Comparison of ENCODE assay signal across 1 cellular context in the genomic region with DNA sequence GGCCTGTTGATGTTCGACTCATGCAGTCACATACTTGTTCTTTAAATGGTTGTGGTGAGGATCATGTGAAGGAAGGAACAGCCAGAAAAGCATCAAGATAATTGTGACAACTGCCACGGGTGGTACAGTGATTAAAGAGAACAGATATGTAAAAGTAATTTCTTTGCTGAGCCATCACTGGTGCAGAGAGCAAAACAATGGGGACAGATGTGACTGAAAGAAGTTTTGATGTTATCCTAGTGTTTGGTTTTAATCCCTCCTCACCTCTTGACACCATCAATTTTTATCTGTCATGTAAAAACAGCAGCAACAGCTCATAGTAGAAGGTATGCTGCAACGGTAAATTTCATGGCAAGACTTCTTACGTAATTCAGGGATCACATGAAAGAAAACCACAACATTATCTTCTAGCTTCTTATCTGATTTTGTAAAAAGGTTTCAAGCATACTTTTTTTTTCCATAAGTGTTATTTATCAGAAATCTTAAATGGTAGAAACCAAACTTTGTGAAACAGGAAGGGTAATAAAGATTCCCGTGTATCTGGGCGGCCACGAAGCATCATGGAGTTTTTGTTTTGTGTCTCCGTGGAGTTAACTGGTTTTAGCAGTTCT.
A peak's percentile ranks its signal among the peaks of the same experiment; 100 is the strongest.
TF ChIP-seq lines count a peak whose summit lies in the region.

No MANE protein-coding gene starts in this region.

TF ChIP-seq in K562, 482 proteins besides CTCF, POLR2A, EP300 and RAD21 (continued from another document):
- TF ChIP-seq, protein P1, sequence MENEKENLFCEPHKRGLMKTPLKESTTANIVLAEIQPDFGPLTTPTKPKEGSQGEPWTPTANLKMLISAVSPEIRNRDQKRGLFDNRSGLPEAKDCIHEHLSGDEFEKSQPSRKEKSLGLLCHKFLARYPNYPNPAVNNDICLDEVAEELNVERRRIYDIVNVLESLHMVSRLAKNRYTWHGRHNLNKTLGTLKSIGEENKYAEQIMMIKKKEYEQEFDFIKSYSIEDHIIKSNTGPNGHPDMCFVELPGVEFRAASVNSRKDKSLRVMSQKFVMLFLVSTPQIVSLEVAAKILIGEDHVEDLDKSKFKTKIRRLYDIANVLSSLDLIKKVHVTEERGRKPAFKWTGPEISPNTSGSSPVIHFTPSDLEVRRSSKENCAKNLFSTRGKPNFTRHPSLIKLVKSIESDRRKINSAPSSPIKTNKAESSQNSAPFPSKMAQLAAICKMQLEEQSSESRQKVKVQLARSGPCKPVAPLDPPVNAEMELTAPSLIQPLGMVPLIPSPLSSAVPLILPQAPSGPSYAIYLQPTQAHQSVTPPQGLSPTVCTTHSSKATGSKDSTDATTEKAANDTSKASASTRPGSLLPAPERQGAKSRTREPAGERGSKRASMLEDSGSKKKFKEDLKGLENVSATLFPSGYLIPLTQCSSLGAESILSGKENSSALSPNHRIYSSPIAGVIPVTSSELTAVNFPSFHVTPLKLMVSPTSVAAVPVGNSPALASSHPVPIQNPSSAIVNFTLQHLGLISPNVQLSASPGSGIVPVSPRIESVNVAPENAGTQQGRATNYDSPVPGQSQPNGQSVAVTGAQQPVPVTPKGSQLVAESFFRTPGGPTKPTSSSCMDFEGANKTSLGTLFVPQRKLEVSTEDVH (IDR thresholded peaks at IDR 0.05; ENCODE audit: low read depth, partially characterized antibody), result no peak
- no peak for TF ChIP-seq MCM2 (IDR thresholded peaks at IDR 0.05; ENCODE audit: low read depth)
- peak; percentile 54; the same call in 1 of the 2 replicates for TF ChIP-seq ESRRA (IDR thresholded peaks at IDR 0.05; ENCODE audit: borderline replicate concordance, low read depth)
- TF ChIP-seq SIN3A (IDR thresholded peaks at IDR 0.05; ENCODE audit: borderline replicate concordance in 2 of 2, control insufficient read depth in 1 of 2, low read depth in 2 of 2, low read length in 2 of 2), result no peak
- TF ChIP-seq, protein P2, sequence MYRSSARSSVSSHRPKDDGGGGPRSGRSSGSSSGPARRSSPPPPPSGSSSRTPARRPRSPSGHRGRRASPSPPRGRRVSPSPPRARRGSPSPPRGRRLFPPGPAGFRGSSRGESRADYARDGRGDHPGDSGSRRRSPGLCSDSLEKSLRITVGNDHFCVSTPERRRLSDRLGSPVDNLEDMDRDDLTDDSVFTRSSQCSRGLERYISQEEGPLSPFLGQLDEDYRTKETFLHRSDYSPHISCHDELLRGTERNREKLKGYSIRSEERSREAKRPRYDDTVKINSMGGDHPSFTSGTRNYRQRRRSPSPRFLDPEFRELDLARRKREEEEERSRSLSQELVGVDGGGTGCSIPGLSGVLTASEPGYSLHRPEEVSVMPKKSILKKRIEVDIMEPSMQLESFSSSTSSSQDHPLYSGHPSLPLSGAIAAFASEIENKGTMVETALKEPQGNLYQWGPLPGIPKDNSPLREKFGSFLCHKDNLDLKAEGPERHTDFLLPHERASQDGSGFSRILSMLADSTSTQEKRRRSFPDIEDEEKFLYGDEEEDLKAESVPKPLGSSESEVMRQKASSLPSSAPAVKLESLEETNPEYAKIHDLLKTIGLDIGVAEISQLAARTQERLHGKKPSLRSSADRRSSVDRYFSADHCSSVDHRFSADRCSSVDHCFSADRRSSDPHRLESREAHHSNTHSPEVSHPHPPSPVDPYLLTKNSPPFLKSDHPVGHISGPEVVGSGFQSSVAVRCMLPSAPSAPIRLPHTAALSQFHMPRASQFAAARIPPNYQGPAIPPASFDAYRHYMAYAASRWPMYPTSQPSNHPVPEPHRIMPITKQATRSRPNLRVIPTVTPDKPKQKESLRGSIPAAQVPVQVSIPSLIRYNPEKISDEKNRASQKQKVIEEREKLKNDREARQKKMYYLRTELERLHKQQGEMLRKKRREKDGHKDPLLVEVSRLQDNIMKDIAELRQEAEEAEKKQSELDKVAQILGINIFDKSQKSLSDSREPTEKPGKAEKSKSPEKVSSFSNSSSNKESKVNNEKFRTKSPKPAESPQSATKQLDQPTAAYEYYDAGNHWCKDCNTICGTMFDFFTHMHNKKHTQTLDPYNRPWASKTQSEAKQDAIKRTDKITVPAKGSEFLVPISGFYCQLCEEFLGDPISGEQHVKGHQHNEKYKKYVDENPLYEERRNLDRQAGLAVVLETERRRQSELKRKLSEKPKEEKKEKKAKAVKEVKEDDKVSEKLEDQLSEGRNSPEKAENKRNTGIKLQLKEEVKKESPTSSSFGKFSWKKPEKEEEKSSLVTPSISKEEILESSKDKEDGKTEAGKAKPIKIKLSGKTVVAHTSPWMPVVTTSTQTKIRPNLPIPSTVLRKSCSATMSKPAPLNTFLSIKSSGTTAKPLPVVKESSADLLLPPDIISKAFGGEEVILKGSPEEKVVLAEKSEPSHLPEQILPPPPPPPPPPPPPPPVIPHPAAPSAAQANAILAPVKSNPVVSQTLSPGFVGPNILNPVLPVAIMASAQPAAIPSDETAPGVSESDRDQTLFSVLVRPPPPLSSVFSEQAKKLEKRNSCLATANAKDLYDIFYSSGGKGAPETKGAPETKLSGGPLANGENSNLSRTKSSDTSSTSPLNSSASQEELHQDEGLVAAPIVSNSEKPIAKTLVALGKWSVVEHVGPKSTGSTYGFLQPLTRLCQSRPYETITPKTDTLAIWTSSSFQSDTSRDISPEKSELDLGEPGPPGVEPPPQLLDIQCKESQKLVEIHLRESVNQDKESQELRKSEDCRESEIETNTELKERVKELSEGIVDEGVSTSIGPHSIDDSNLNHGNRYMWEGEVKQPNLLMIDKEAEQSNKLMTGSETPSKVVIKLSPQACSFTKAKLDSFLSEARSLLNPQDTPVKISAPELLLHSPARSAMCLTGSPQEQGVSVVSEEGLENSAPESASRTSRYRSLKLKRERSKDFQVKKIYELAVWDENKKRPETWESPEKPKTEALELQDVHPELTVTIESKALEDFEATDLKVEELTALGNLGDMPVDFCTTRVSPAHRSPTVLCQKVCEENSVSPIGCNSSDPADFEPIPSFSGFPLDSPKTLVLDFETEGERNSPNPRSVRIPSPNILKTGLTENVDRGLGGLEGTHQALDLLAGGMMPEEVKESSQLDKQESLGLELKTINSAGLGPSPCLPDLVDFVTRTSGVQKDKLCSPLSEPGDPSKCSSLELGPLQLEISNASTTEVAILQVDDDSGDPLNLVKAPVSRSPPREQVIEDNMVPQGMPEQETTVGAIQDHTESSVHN (IDR thresholded peaks at IDR 0.05; ENCODE audit: borderline replicate concordance in 1 of 2, low read depth in 1 of 2), result peak in 1 of 2 experiments; percentile 31; a peak in 1 of 4 replicates
- TF ChIP-seq, protein P3, sequence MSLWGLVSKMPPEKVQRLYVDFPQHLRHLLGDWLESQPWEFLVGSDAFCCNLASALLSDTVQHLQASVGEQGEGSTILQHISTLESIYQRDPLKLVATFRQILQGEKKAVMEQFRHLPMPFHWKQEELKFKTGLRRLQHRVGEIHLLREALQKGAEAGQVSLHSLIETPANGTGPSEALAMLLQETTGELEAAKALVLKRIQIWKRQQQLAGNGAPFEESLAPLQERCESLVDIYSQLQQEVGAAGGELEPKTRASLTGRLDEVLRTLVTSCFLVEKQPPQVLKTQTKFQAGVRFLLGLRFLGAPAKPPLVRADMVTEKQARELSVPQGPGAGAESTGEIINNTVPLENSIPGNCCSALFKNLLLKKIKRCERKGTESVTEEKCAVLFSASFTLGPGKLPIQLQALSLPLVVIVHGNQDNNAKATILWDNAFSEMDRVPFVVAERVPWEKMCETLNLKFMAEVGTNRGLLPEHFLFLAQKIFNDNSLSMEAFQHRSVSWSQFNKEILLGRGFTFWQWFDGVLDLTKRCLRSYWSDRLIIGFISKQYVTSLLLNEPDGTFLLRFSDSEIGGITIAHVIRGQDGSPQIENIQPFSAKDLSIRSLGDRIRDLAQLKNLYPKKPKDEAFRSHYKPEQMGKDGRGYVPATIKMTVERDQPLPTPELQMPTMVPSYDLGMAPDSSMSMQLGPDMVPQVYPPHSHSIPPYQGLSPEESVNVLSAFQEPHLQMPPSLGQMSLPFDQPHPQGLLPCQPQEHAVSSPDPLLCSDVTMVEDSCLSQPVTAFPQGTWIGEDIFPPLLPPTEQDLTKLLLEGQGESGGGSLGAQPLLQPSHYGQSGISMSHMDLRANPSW (CRISPR knock-in tag; IDR thresholded peaks at IDR 0.05), result no peak
- TF ChIP-seq, protein P4, sequence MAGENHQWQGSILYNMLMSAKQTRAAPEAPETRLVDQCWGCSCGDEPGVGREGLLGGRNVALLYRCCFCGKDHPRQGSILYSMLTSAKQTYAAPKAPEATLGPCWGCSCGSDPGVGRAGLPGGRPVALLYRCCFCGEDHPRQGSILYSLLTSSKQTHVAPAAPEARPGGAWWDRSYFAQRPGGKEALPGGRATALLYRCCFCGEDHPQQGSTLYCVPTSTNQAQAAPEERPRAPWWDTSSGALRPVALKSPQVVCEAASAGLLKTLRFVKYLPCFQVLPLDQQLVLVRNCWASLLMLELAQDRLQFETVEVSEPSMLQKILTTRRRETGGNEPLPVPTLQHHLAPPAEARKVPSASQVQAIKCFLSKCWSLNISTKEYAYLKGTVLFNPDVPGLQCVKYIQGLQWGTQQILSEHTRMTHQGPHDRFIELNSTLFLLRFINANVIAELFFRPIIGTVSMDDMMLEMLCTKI (IDR thresholded peaks at IDR 0.05; ENCODE audit: partially characterized antibody), result no peak
- TF ChIP-seq GATA2 (CRISPR knock-in tag; IDR thresholded peaks at IDR 0.05), result no peak
- TF ChIP-seq NR3C1 (CRISPR knock-in tag; IDR thresholded peaks at IDR 0.05), result no peak
- TF ChIP-seq, protein P5, sequence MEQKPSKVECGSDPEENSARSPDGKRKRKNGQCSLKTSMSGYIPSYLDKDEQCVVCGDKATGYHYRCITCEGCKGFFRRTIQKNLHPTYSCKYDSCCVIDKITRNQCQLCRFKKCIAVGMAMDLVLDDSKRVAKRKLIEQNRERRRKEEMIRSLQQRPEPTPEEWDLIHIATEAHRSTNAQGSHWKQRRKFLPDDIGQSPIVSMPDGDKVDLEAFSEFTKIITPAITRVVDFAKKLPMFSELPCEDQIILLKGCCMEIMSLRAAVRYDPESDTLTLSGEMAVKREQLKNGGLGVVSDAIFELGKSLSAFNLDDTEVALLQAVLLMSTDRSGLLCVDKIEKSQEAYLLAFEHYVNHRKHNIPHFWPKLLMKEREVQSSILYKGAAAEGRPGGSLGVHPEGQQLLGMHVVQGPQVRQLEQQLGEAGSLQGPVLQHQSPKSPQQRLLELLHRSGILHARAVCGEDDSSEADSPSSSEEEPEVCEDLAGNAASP (IDR thresholded peaks at IDR 0.05), result no peak
- TF ChIP-seq ZNF644 (tag; IDR thresholded peaks at IDR 0.05; ENCODE audit: low read depth), result peak; percentile 63; the same call in 1 of the 2 replicates
- TF ChIP-seq, protein P6, sequence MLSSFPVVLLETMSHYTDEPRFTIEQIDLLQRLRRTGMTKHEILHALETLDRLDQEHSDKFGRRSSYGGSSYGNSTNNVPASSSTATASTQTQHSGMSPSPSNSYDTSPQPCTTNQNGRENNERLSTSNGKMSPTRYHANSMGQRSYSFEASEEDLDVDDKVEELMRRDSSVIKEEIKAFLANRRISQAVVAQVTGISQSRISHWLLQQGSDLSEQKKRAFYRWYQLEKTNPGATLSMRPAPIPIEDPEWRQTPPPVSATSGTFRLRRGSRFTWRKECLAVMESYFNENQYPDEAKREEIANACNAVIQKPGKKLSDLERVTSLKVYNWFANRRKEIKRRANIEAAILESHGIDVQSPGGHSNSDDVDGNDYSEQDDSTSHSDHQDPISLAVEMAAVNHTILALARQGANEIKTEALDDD (IDR thresholded peaks at IDR 0.05), result peak; percentile 13; the same call in 1 of the 2 replicates
- no peak for TF ChIP-seq OTX1 (CRISPR knock-in tag; IDR thresholded peaks at IDR 0.05)
- peak; percentile 26; the same call in 1 of the 2 replicates for TF ChIP-seq GABPA (tag; conservative IDR thresholded peaks at IDR 0.05; ENCODE audit: low read depth)
- TF ChIP-seq CREM (IDR thresholded peaks at IDR 0.05; ENCODE audit: low read depth), result 0 out of 2 replicates have a peak, but pooled peaks have one; percentile 8
